ENCODE assay signal across 11 cellular contexts in the genomic region with DNA sequence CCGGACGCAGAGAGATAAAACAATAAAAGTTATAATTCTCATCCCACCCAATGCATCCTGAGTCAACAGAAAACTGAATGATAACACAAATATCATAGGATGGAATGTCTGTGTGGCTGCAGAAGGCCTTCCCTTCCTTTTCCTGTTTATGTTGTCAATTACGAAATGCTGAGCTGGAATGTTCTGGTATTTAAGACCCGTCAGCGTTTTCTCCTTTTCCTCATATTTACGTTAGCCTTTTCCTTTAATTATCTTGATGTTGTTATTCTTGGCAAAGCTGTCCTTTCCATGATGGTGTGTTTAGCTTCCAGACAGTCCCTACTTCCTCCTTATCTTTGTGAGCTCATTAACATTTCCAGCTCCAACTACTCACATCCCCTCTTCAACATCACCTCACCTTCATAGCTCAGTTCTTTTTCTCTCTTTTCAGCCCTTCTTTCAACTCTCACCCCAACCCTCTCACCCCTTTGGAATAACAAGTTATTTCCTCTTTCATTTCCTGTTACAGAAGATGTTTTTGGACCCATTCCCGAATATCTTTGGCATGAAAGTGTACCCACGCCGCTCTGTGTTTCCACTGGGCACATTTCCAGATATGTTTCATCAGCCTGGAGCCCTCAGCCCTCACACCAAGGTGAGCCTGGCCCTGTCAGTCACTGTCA.
DNase-seq lines count a peak whose midpoint lies in the region; ATAC-seq and TF ChIP-seq lines count a peak whose summit lies in the region.
"Had no signal": no experiment of that assay in that cellular context is flagged by ENCODE, and none has a peak within 500 bp of the region (broad histone marks: within the 10 kb centered on the region; RNA-seq: fewer than 3 reads in every experiment).

No MANE protein-coding gene starts in this region.

- peak overlapping the region; percentile 86 for H3K27ac ChIP-seq in RWPE2 (ENCODE audit: poor library complexity, severe bottlenecking)

- peak; percentile 80 for ATAC-seq in RWPE2 (ENCODE audit: low read depth)
- ATAC-seq in HG03378 (IDR thresholded peaks at IDR 0.05; ENCODE audit: unreplicated experiment), result no peak

- peaks cover 37% of the 10 kb centered on the region for H3K4me1 ChIP-seq in RWPE2 (ENCODE audit: insufficient read depth, poor library complexity, severe bottlenecking)

- H3K27ac Mint-ChIP-seq in HFFc6, result peak overlapping the region; percentile 92
- H3K27ac Mint-ChIP-seq in activated T-helper 1 cell treated with anti-CD3 and anti-CD28 coated beads, Interleukin-12 subunit alpha, Interleukin-12 subunit beta, Interleukin-2, Interleukin-4 antibody, amounts not matched to agents 30 ng/mL and 10 ng/mL and 1 ng/mL, durations not matched to agents 14 hours and 24 hours and 36 hours, result no peak overlapping the region
- H3K27ac Mint-ChIP-seq: activated naive CD8-positive, alpha-beta T cell had no signal

- H3K4me3 ChIP-seq in RWPE2 (ENCODE audit: severe bottlenecking) (no peak overlapping the region), fibroblast of pulmonary artery (replicated peaks; ENCODE audit: low read depth, low read length) (peak overlapping the region; percentile 35)

- H3K36me3 Mint-ChIP-seq in HFFc6 (ENCODE audit: low read depth), result no peaks in the 10 kb centered on the region
- no peaks in the 10 kb centered on the region for H3K36me3 Mint-ChIP-seq in activated T-helper 1 cell treated with anti-CD3 and anti-CD28 coated beads, Interleukin-12 subunit alpha, Interleukin-12 subunit beta, Interleukin-2, Interleukin-4 antibody, amounts not matched to agents 30 ng/mL and 10 ng/mL and 1 ng/mL, durations not matched to agents 14 hours and 24 hours and 36 hours (ENCODE audit: low read depth)
- H3K36me3 Mint-ChIP-seq: activated naive CD8-positive, alpha-beta T cell had no signal

- H3K27me3 ChIP-seq in RWPE2 (ENCODE audit: insufficient read depth, poor library complexity, severe bottlenecking), result no peaks in the 10 kb centered on the region

- H3K36me3 ChIP-seq in RWPE2 (ENCODE audit: low read depth), result no peaks in the 10 kb centered on the region

- intact Hi-C loops in activated T-helper 1 cell treated with anti-CD3 and anti-CD28 coated beads, Interleukin-12 subunit alpha, Interleukin-12 subunit beta, Interleukin-2, Interleukin-4 antibody, amounts not matched to agents 30 ng/mL and 10 ng/mL and 1 ng/mL, durations not matched to agents 14 hours and 24 hours and 36 hours (cut with micrococcal nuclease), result no loop called here

- peak overlapping the region; percentile 75 for H3K4me3 Mint-ChIP-seq in HFFc6
- H3K4me3 Mint-ChIP-seq in activated T-helper 1 cell treated with anti-CD3 and anti-CD28 coated beads, Interleukin-12 subunit alpha, Interleukin-12 subunit beta, Interleukin-2, Interleukin-4 antibody, amounts not matched to agents 30 ng/mL and 10 ng/mL and 1 ng/mL, durations not matched to agents 14 hours and 24 hours and 36 hours, result no peak overlapping the region
- H3K4me3 Mint-ChIP-seq: activated naive CD8-positive, alpha-beta T cell had no signal

- no peaks in the 10 kb centered on the region; the same call in 1 of the 2 replicates for H3K27me3 Mint-ChIP-seq in HFFc6 (ENCODE audit: insufficient read depth)
- H3K27me3 Mint-ChIP-seq in activated T-helper 1 cell treated with anti-CD3 and anti-CD28 coated beads, Interleukin-12 subunit alpha, Interleukin-12 subunit beta, Interleukin-2, Interleukin-4 antibody, amounts not matched to agents 30 ng/mL and 10 ng/mL and 1 ng/mL, durations not matched to agents 14 hours and 24 hours and 36 hours (ENCODE audit: insufficient read depth), result no peaks in the 10 kb centered on the region
- H3K27me3 Mint-ChIP-seq: activated naive CD8-positive, alpha-beta T cell had no signal

- TF ChIP-seq CTCF in HFFc6 (IDR thresholded peaks at IDR 0.05), result no peak
- no peak for TF ChIP-seq CTCF in RWPE2 (IDR thresholded peaks at IDR 0.05; ENCODE audit: poor library complexity, severe bottlenecking)
- TF ChIP-seq CTCF in fibroblast of pulmonary artery (IDR thresholded peaks at IDR 0.05; ENCODE audit: low read length, missing control alignments), result no peak

- DNase-seq in HFFc6 (peak; percentile 76), RWPE2 (ENCODE audit: low spot score) (peak; percentile 86), fibroblast of pulmonary artery (ENCODE audit: low read depth) (peak; percentile 100), renal cortical epithelial cell (ENCODE audit: low read depth) (peak; percentile 77), NCI-H524 (lab: John Stamatoyannopoulos, UW) (no peak), NCI-H1694 treated with DMSO at 0.1 percent for 48 hours (lab: John Stamatoyannopoulos, UW) (no peak)
- DNase-seq in activated T-helper 1 cell treated with anti-CD3 and anti-CD28 coated beads, Interleukin-12 subunit alpha, Interleukin-12 subunit beta, Interleukin-2, Interleukin-4 antibody, amounts not matched to agents 30 ng/mL and 10 ng/mL and 1 ng/mL, durations not matched to agents 14 hours and 24 hours and 36 hours (ENCODE audit: low spot score), result no peak
- DNase-seq: NCI-H146; stimulated activated CD4-positive, alpha-beta T cell treated with anti-CD3 and anti-CD28 coated beads, Interleukin-4, amount 100 ng/mL, for 1 hour had no signal

- peaks cover 42% of the 10 kb centered on the region for H3K4me1 Mint-ChIP-seq in HFFc6 (ENCODE audit: low read depth)
- H3K4me1 Mint-ChIP-seq in activated T-helper 1 cell treated with anti-CD3 and anti-CD28 coated beads, Interleukin-12 subunit alpha, Interleukin-12 subunit beta, Interleukin-2, Interleukin-4 antibody, amounts not matched to agents 30 ng/mL and 10 ng/mL and 1 ng/mL, durations not matched to agents 14 hours and 24 hours and 36 hours (ENCODE audit: low read depth), result no peaks in the 10 kb centered on the region

- H3K9me3 ChIP-seq in RWPE2 (ENCODE audit: severe bottlenecking), result no peaks in the 10 kb centered on the region

- H3K9me3 Mint-ChIP-seq in HFFc6, result no peaks in the 10 kb centered on the region
- no peaks in the 10 kb centered on the region for H3K9me3 Mint-ChIP-seq in activated T-helper 1 cell treated with anti-CD3 and anti-CD28 coated beads, Interleukin-12 subunit alpha, Interleukin-12 subunit beta, Interleukin-2, Interleukin-4 antibody, amounts not matched to agents 30 ng/mL and 10 ng/mL and 1 ng/mL, durations not matched to agents 14 hours and 24 hours and 36 hours

Comparison
In these comparisons a context has a peak if more than half of its experiments do, and no peak if none do; other contexts are left out.
1. DNase-seq: peak in HFFc6 (single experiment), RWPE2 (single experiment), fibroblast of pulmonary artery (single experiment) and renal cortical epithelial cell (single experiment); none in NCI-H524 (0 of 2), activated T-helper 1 cell treated with anti-CD3 and anti-CD28 coated beads, Interleukin-12 subunit alpha, Interleukin-12 subunit beta, Interleukin-2, Interleukin-4 antibody, amounts not matched to agents 30 ng/mL and 10 ng/mL and 1 ng/mL, durations not matched to agents 14 hours and 24 hours and 36 hours (single experiment) and NCI-H1694 treated with DMSO at 0.1 percent for 48 hours (single experiment).